1 cellular context compared by ENCODE assay signal in genomic region chr21:42411197-42411869, GRCh38.
TF ChIP-seq lines count a peak whose summit lies in the region.

No MANE protein-coding gene starts in this region.

TF ChIP-seq in K562, 482 proteins besides CTCF, POLR2A, EP300 and RAD21:
- TF ChIP-seq ZNF561 (CRISPR knock-in tag; conservative IDR thresholded peaks at IDR 0.05) (no peak), MCM3 (IDR thresholded peaks at IDR 0.05) (0 out of 2 replicates have a peak, but pooled peaks have one; percentile 30), OTX1 (CRISPR knock-in tag; IDR thresholded peaks at IDR 0.05) (0 out of 2 replicates have a peak, but pooled peaks have one; percentile 5), ZBTB9 (CRISPR knock-in tag; IDR thresholded peaks at IDR 0.05) (no peak), PHF20 (IDR thresholded peaks at IDR 0.05; ENCODE audit: partially characterized antibody) (peak; percentile 25), SMAD4 (CRISPR knock-in tag; conservative IDR thresholded peaks at IDR 0.05) (no peak), RBM15 (IDR thresholded peaks at IDR 0.05; ENCODE audit: insufficient read depth, low read length) (no peak), FOXK2 (conservative IDR thresholded peaks at IDR 0.05 in 1 of 2, IDR thresholded peaks at IDR 0.05 in 1 of 2; ENCODE audit: low read depth in 2 of 2) (peak in 1 of 2 experiments; percentile 30; a peak in 1 of 4 replicates), LARP7 (IDR thresholded peaks at IDR 0.05) (peak; percentile 34; the same call in 1 of the 2 replicates), HBP1 (CRISPR knock-in tag; IDR thresholded peaks at IDR 0.05) (0 out of 2 replicates have a peak, but pooled peaks have one; percentile 41), BRD9 (IDR thresholded peaks at IDR 0.05; ENCODE audit: low read depth, partially characterized antibody) (peak; percentile 50), SMC3 (conservative IDR thresholded peaks at IDR 0.05; ENCODE audit: insufficient read depth, low read depth, low read length) (0 out of 2 replicates have a peak, but pooled peaks have one; percentile 4), NKRF (IDR thresholded peaks at IDR 0.05; ENCODE audit: borderline replicate concordance) (peak; percentile 67), PHB2 (IDR thresholded peaks at IDR 0.05; ENCODE audit: low read depth) (0 out of 2 replicates have a peak, but pooled peaks have one; percentile 42), HLTF (IDR thresholded peaks at IDR 0.05) (0 out of 2 replicates have a peak, but pooled peaks have one; percentile 45), ZC3H8 (IDR thresholded peaks at IDR 0.05) (0 out of 2 replicates have a peak, but pooled peaks have one; percentile 71), MYBL2 (IDR thresholded peaks at IDR 0.05; ENCODE audit: low read depth) (peak; percentile 20; the same call in 1 of the 2 replicates), MYBL2 (CRISPR knock-in tag; IDR thresholded peaks at IDR 0.05; ENCODE audit: borderline replicate concordance) (no peak), NFRKB (IDR thresholded peaks at IDR 0.05; ENCODE audit: low read depth) (peak; percentile 52; the same call in 1 of the 2 replicates), ZNF407 (IDR thresholded peaks at IDR 0.05; ENCODE audit: low read depth) (no peak), SMARCA5 (IDR thresholded peaks at IDR 0.05) (peak; percentile 59; the same call in 1 of the 2 replicates), TSC22D4 (tag; IDR thresholded peaks at IDR 0.05) (0 out of 2 replicates have a peak, but pooled peaks have one; percentile 34), MLLT1 (IDR thresholded peaks at IDR 0.05) (peak in 1 of 2 experiments; percentile 50; a peak in 1 of 4 replicates), DDX20 (tag; IDR thresholded peaks at IDR 0.05; ENCODE audit: low read depth) (no peak), ARID2 (IDR thresholded peaks at IDR 0.05) (0 out of 2 replicates have a peak, but pooled peaks have one; percentile 23), ZNF316 (IDR thresholded peaks at IDR 0.05) (peak; percentile 2; the same call in 1 of the 2 replicates), HDGF (IDR thresholded peaks at IDR 0.05) (peak; percentile 82), HDAC1 (IDR thresholded peaks at IDR 0.05) (peak in 1 of 2 experiments; percentile 57; a peak in 1 of 4 replicates), ARHGAP35 (IDR thresholded peaks at IDR 0.05; ENCODE audit: partially characterized antibody) (peak; percentile 69), THRB (CRISPR knock-in tag; conservative IDR thresholded peaks at IDR 0.05) (0 out of 2 replicates have a peak, but pooled peaks have one; percentile 52), RNF219 (CRISPR knock-in tag; IDR thresholded peaks at IDR 0.05) (no peak)
